2 cellular contexts compared by ENCODE assay signal in genomic region chr19:49681830-49682229, GRCh38.
A peak's percentile ranks its signal among the peaks of the same experiment; 100 is the strongest.
TF ChIP-seq lines count a peak whose summit lies in the region.

No MANE protein-coding gene starts in this region.

TF ChIP-seq in GM23338, 12 proteins besides CTCF, POLR2A, EP300 and RAD21:
- TF ChIP-seq, protein P1, sequence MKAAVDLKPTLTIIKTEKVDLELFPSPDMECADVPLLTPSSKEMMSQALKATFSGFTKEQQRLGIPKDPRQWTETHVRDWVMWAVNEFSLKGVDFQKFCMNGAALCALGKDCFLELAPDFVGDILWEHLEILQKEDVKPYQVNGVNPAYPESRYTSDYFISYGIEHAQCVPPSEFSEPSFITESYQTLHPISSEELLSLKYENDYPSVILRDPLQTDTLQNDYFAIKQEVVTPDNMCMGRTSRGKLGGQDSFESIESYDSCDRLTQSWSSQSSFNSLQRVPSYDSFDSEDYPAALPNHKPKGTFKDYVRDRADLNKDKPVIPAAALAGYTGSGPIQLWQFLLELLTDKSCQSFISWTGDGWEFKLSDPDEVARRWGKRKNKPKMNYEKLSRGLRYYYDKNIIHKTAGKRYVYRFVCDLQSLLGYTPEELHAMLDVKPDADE (IDR thresholded peaks at IDR 0.05) = no peak
- no peak for TF ChIP-seq NANOG (IDR thresholded peaks at IDR 0.05; ENCODE audit: borderline replicate concordance)
- TF ChIP-seq, protein P2, sequence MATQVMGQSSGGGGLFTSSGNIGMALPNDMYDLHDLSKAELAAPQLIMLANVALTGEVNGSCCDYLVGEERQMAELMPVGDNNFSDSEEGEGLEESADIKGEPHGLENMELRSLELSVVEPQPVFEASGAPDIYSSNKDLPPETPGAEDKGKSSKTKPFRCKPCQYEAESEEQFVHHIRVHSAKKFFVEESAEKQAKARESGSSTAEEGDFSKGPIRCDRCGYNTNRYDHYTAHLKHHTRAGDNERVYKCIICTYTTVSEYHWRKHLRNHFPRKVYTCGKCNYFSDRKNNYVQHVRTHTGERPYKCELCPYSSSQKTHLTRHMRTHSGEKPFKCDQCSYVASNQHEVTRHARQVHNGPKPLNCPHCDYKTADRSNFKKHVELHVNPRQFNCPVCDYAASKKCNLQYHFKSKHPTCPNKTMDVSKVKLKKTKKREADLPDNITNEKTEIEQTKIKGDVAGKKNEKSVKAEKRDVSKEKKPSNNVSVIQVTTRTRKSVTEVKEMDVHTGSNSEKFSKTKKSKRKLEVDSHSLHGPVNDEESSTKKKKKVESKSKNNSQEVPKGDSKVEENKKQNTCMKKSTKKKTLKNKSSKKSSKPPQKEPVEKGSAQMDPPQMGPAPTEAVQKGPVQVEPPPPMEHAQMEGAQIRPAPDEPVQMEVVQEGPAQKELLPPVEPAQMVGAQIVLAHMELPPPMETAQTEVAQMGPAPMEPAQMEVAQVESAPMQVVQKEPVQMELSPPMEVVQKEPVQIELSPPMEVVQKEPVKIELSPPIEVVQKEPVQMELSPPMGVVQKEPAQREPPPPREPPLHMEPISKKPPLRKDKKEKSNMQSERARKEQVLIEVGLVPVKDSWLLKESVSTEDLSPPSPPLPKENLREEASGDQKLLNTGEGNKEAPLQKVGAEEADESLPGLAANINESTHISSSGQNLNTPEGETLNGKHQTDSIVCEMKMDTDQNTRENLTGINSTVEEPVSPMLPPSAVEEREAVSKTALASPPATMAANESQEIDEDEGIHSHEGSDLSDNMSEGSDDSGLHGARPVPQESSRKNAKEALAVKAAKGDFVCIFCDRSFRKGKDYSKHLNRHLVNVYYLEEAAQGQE (IDR thresholded peaks at IDR 0.05; ENCODE audit: unreplicated experiment) = no peak
- TF ChIP-seq ZNF331 (CRISPR knock-in tag; IDR thresholded peaks at IDR 0.05; ENCODE audit: low read depth) = no peak
- no peak for TF ChIP-seq JUNB (IDR thresholded peaks at IDR 0.05; ENCODE audit: unreplicated experiment)
- TF ChIP-seq POLR2AphosphoS5 (IDR thresholded peaks at IDR 0.05; ENCODE audit: low read depth) = no peak
- TF ChIP-seq ZNF462 (CRISPR knock-in tag; IDR thresholded peaks at IDR 0.05) = no peak
- TF ChIP-seq ZNF114 (CRISPR knock-in tag; IDR thresholded peaks at IDR 0.05) = no peak
- no peak for TF ChIP-seq EZH2phosphoT487 (IDR thresholded peaks at IDR 0.05; ENCODE audit: unreplicated experiment)
- no peak for TF ChIP-seq STAT1 (IDR thresholded peaks at IDR 0.05; ENCODE audit: unreplicated experiment)
- no peak for TF ChIP-seq EZH2 (IDR thresholded peaks at IDR 0.05; ENCODE audit: low read depth, unreplicated experiment)
- no peak for TF ChIP-seq CREB1 (CRISPR knock-in tag; IDR thresholded peaks at IDR 0.05; ENCODE audit: low read depth)

TF ChIP-seq in H1, 55 proteins besides CTCF, POLR2A, EP300 and RAD21:
- TF ChIP-seq RFX5 (IDR thresholded peaks at IDR 0.05; ENCODE audit: borderline replicate concordance, low read depth, low read length) = no peak
- peak; percentile 26; the same call in 1 of the 2 replicates for TF ChIP-seq POLR2AphosphoS5 (IDR thresholded peaks at IDR 0.05; ENCODE audit: low read depth, low read length)
